Comparison of ENCODE assay signal across 8 cellular contexts in the genomic region with DNA sequence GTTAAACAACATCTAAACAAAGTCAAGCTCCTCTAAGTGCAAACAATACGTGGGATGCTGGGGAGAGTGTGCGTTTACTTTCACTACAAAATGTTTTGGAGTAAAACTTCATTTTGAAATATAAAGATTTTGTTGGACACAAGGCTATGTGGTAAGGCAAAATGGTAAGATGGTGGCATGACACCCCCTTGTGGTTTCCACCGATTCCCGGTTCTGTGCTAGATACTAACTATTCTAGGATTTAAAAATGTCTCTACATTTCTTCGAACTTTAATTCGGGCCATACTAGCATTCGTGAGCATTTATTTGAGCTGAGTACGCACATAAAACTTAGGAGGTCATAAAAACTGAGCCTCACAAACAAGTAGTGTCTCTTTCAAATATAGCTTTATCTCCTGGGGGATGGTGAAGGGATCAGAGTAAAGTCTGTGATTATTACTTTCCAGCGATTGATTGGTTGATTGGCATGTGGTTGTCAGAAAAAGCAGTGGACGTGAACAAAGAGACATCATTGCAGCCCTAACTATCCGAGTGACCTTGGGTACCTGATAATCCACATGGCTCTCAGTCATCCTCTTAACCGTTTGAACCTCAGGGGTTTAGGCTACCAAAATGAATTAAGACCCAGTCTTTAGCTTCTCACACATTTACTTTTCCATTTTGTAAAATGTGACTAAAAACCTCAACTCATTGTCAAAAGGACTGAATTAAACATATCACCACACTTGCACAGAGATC. TPM values are rescaled to one million over a fixed set of nuclear protein-coding genes. Genes with fewer than 3 reads are reported as not detected.
A peak's percentile ranks its signal among the peaks of the same experiment; 100 is the strongest.
DNase-seq lines count a peak whose midpoint lies in the region; ATAC-seq and TF ChIP-seq lines count a peak whose summit lies in the region.

No MANE protein-coding gene starts in this region.

- H3K4me3 ChIP-seq in adrenal gland: peak overlapping the region in 2 of 4 donors; percentile 62 to 96

- H3K9me3 Mint-ChIP-seq in stimulated activated memory B cell treated with anti-CD40 and anti-IgM and Interleukin-4, amounts not matched to agents 10 μg/mL and 1 μg/mL and 100 μg/mL, for 72 hours: no peaks in the 10 kb centered on the region

- peak overlapping the region in 4 of 5 donors; percentile 91 to 99 (median 95) for H3K27ac ChIP-seq in adrenal gland

- peak overlapping the region; percentile 91 for H3K27ac Mint-ChIP-seq in stimulated activated memory B cell treated with anti-CD40 and anti-IgM and Interleukin-4, amounts not matched to agents 10 μg/mL and 1 μg/mL and 100 μg/mL, for 72 hours

- H3K36me3 ChIP-seq in adrenal gland (replicated peaks in 1 of 2): peaks cover 0 to 15% of the 10 kb centered on the region in 2 donors

- no peaks in the 10 kb centered on the region for H3K27me3 ChIP-seq in adrenal gland

- ATAC-seq in stimulated activated memory B cell treated with anti-CD40 and anti-IgM and Interleukin-4, amounts not matched to agents 10 μg/mL and 1 μg/mL and 100 μg/mL, for 72 hours: no peak
- ATAC-seq in GM21723 (IDR thresholded peaks at IDR 0.05; ENCODE audit: unreplicated experiment) (no peak), GM19455 (IDR thresholded peaks at IDR 0.05; ENCODE audit: unreplicated experiment) (no peak)

- no peaks in the 10 kb centered on the region for H3K27me3 Mint-ChIP-seq in stimulated activated memory B cell treated with anti-CD40 and anti-IgM and Interleukin-4, amounts not matched to agents 10 μg/mL and 1 μg/mL and 100 μg/mL, for 72 hours

- H3K36me3 Mint-ChIP-seq in stimulated activated memory B cell treated with anti-CD40 and anti-IgM and Interleukin-4, amounts not matched to agents 10 μg/mL and 1 μg/mL and 100 μg/mL, for 72 hours: no peaks in the 10 kb centered on the region

- H3K4me3 Mint-ChIP-seq in stimulated activated memory B cell treated with anti-CD40 and anti-IgM and Interleukin-4, amounts not matched to agents 10 μg/mL and 1 μg/mL and 100 μg/mL, for 72 hours: peak overlapping the region; percentile 88

- TF ChIP-seq POLR2A in adrenal gland (IDR thresholded peaks at IDR 0.05): no peak

- TF ChIP-seq CTCF in AG09319 (IDR thresholded peaks at IDR 0.05; ENCODE audit: low read depth, low read length) (peak; percentile 65), GM10266 (IDR thresholded peaks at IDR 0.05; ENCODE audit: control insufficient read depth, insufficient read depth, low read depth, missing control alignments) (peak; percentile 59), adrenal gland (IDR thresholded peaks at IDR 0.05) (peak; percentile 11 to 54 (median 36))

- 21 to 27% (median 24%) methylated on average over 12 of the region's 12 CpGs for WGBS in adrenal gland, 4 donors

- H3K4me1 Mint-ChIP-seq in stimulated activated memory B cell treated with anti-CD40 and anti-IgM and Interleukin-4, amounts not matched to agents 10 μg/mL and 1 μg/mL and 100 μg/mL, for 72 hours: peaks cover 35% of the 10 kb centered on the region

- DNase-seq in AG09319 (ENCODE audit: extremely low read depth, low read depth) (no peak), GM10266 (ENCODE audit: extremely low spot score) (no peak), NCI-H345 (lab: John Stamatoyannopoulos, UW) (peak; percentile 49), adrenal gland (peak in 6 of 7 donors; percentile 25 to 76 (median 43)), iPS-NIHi11 (ENCODE audit: low spot score) (peak; percentile 35)

- peaks cover 14 to 26% of the 10 kb centered on the region in 2 donors for H3K4me1 ChIP-seq in adrenal gland (replicated peaks in 1 of 2)

- intact Hi-C loops in adrenal gland (cut with DNase I): loop anchor here in 1 of 2 donors (5.0 kb wide), 2 partner anchors 174 to 304 kb away; a partner anchor contains a TSS

- H3K9me3 ChIP-seq in adrenal gland (replicated peaks in 1 of 3): no peaks in the 10 kb centered on the region

RNA-seq across cellular contexts. Expression of a gene that starts 1.1 kb away (rescaled TPM):
- 10 to 100 TPM; 25.9 to 53.4 (median 39.4) TPM for total RNA-seq in adrenal gland
- 10 to 100 TPM; 14.8 to 52.5 (median 19.0) TPM for polyA plus RNA-seq in adrenal gland

RNA-seq across cellular contexts. Expression of a gene that starts 25.8 kb away (rescaled TPM):
- 10 to 100 TPM; 20.1 to 60.9 (median 41.7) TPM for total RNA-seq in adrenal gland
- polyA plus RNA-seq in adrenal gland: 10 to 100 TPM; 12.4 to 48.7 (median 15.7) TPM

Comparison
In these comparisons a context has a peak if more than half of its experiments do, and no peak if none do; other contexts are left out.
1. DNase-seq: peak in NCI-H345 (single experiment), adrenal gland (6 of 7) and iPS-NIHi11 (single experiment); none in AG09319 (single experiment) and GM10266 (single experiment).
2. Peak in every context shown above with its lines, with median percentiles within 50 percentile points of each other: CTCF ChIP-seq.